In the genomic region with DNA sequence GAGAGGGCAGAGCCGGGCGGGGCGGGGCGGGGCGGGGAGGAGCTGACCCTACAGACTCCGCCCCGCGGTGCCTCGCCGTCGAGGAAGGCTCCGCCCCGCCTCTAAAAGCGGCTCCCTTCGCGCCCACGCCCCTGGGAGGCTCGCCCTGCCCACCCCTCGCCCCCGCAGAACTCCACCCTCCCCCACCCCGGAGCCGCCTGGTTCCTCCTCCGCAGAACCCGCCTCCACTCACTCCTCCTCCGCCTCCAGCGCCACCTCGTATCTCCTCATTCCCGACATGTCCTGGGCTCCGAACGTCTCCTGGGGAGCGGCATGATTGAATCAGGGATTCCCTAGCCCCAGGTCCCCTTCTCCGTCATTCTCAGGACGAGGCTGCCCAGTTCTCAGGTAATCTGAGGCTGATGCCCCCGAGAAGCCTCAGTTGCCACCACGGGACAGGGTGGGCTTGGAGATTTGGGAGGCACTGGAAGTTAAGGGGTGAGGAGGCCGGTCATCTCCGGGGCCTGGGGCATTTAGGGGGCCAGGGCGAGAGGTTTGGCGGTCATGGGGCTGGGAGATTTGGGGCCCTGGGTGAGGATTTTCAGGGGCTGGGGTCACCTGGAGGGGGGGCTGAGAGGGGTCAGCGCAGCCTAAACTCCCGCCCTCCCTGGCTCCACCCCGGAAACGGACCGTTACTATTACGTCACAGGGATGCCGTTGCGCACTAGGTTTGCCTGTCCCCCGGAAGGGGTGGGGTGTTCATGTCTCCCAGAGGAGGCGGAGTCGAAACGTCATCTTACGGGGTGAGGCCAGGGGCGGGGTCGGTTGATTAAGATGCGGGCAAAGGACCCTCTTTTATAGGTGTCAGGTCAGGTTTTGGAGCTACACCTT, we compare ENCODE assay signal across 8 cellular contexts. TPM values are rescaled to one million over a fixed set of nuclear protein-coding genes. Genes with fewer than 3 reads are reported as not detected.
DNase-seq lines count a peak whose midpoint lies in the region; ATAC-seq, FAIRE-seq and TF ChIP-seq lines count a peak whose summit lies in the region.

No MANE protein-coding gene starts in this region.

- no peaks in the 10 kb centered on the region for H3K79me2 ChIP-seq in HepG2 (ENCODE audit: insufficient read depth, low read length)

- WGBS in HepG2 (ENCODE audit: low lambda C conversion rate), result 8% methylated on average over 47 of the region's 55 CpGs

- TF ChIP-seq EP300 in HepG2 (IDR thresholded peaks at IDR 0.05; ENCODE audit: low read depth in 2 of 2, low read length in 2 of 2) (no peak), HepG2 (CRISPR knock-in tag; IDR thresholded peaks at IDR 0.05; ENCODE audit: borderline replicate concordance) (no peak)

- TSS peak; percentile 81 for BruUV-seq in HepG2 (replicated peaks; lab: Mats Ljungman, UMichigan)

- no peaks in the 10 kb centered on the region for H3K27me3 ChIP-seq in HepG2 (ENCODE audit: control insufficient read depth in 1 of 2, insufficient read depth in 2 of 2, low read length in 2 of 2)

- no peak for FAIRE-seq in HepG2 (lab: Jason Lieb, UNC)

- no peaks in the 10 kb centered on the region for H4K20me1 ChIP-seq in HepG2 (ENCODE audit: insufficient read depth, low read length)

- no peak for TF ChIP-seq RAD21 in HepG2 (CRISPR knock-in tag; IDR thresholded peaks at IDR 0.05)

- CTCF ChIA-PET in HepG2 (lab: Yijun Ruan, JAX; ENCODE audit: low intra/inter-chr PET ratio, low total read pairs), result interaction anchor here (2.0 to 3.3 kb wide), 3 partner anchors 19 to 53 kb away, joined by 6 to 22 read pairs (median 12); partner anchors contain the start of genes GALT and RPP25L

- ATAC-seq in GM19351 (IDR thresholded peaks at IDR 0.05; ENCODE audit: unreplicated experiment), result peak; percentile 72
- ATAC-seq in HG03520 (IDR thresholded peaks at IDR 0.05; ENCODE audit: unreplicated experiment), result peak; percentile 60
- ATAC-seq in HepG2, result peak; percentile 79

- H3K9me3 ChIP-seq in HepG2 (ENCODE audit: low read length), result no peaks in the 10 kb centered on the region

- POLR2A ChIA-PET in HepG2 (lab: Yijun Ruan, JAX), result interaction anchor here (0.6 to 4.9 kb wide), 11 partner anchors 9 to 53 kb away, joined by 3 to 40 read pairs (median 5); partner anchors contain the start of genes ARID3C, DCTN3, GALT and IL11RA

- in situ Hi-C loops in HepG2 (cut with HindIII; ENCODE audit: extremely low pct_ligation_motif_present, low pct_unique_long_range_greater_than_20kb), result no loop called here

- H2AFZ ChIP-seq in HepG2 (ENCODE audit: low read length), result no peak overlapping the region

- H3K9ac ChIP-seq in HepG2 (ENCODE audit: insufficient read depth, low read depth, low read length), result peak overlapping the region; percentile 74

- no peak; a peak in 1 of 4 replicates for TF ChIP-seq POLR2A in HepG2 (IDR thresholded peaks at IDR 0.05; ENCODE audit: insufficient read depth in 1 of 2, low read depth in 2 of 2, low read length in 2 of 2)

- TF ChIP-seq CTCF in AG09319 (IDR thresholded peaks at IDR 0.05; ENCODE audit: low read depth, low read length) (no peak), HepG2 (CRISPR knock-in tag; IDR thresholded peaks at IDR 0.05) (peak; percentile 13; the same call in 1 of the 2 replicates)

- H3K4me2 ChIP-seq in HepG2 (ENCODE audit: low read depth, low read length), result peak overlapping the region; percentile 89

- H3K4me3 ChIP-seq in HepG2 (replicated peaks in 1 of 3; ENCODE audit: insufficient read depth in 1 of 3, low read depth in 2 of 3, low read length in 3 of 3), result peak overlapping the region; percentile 66 to 79 (median 66)

- H3K4me1 ChIP-seq in HepG2 (ENCODE audit: insufficient read depth, low read length), result peaks cover 24% of the 10 kb centered on the region

- H3K27ac ChIP-seq in HepG2 (ENCODE audit: extremely low read length, insufficient read depth, low read length), result peak overlapping the region; percentile 71

- DNase-seq in AG09319 (ENCODE audit: extremely low read depth, low read depth) (peak; percentile 91), NCI-H69 (lab: John Stamatoyannopoulos, UW) (peak; percentile 98), dermis blood vessel endothelial cell (peak; percentile 82), HepG2 (ENCODE audit: low spot score) (peak; percentile 56)
- peak; percentile 82 to 86 for DNase-seq in activated CD4-positive, alpha-beta T cell treated with anti-CD3 and anti-CD28 coated beads, Interleukin-2, amount 50 U/mL, for 48 hours
- peak; percentile 81 to 82 for DNase-seq in stimulated activated CD4-positive, alpha-beta T cell treated with anti-CD3 and anti-CD28 coated beads, Interleukin-2, amount 100 ng/mL, for 24 hours

- H3K36me3 ChIP-seq in HepG2 (replicated peaks in 1 of 2; ENCODE audit: control insufficient read depth in 1 of 2, insufficient read depth in 2 of 2, low read length in 2 of 2), result no peaks in the 10 kb centered on the region

- intact Hi-C loops in HepG2 (cut with micrococcal nuclease; ENCODE audit: unreplicated experiment), result no loop called here

RNA-seq across cellular contexts. Expression of gene CCL27, which starts 3.2 kb away (rescaled TPM):
- not detected in 2 replicates for total RNA-seq in dermis blood vessel endothelial cell
- not detected in 2 replicates for total RNA-seq in HepG2 (2016; rRNA removed; fragmentation: Illumina TruSeq; extraction: Trizol)
- not detected in 2 replicates for total RNA-seq in HepG2 (2016; cell fraction: cytosol; rRNA removed; fragmentation: Illumina TruSeq; extraction: Trizol; ENCODE audit: low read depth)
- not detected in 2 replicates for total RNA-seq in HepG2 (2016; cell fraction: insoluble cytoplasmic fraction; rRNA removed; fragmentation: Illumina TruSeq; extraction: Trizol)
- total RNA-seq in HepG2 (2016; cell fraction: membrane; rRNA removed; fragmentation: Illumina TruSeq; extraction: Trizol), result not detected in 2 replicates
- not detected in 2 replicates for total RNA-seq in HepG2 (2016; cell fraction: nucleus; rRNA removed; fragmentation: Illumina TruSeq; extraction: Trizol)
- not detected in 2 replicates for polyA plus RNA-seq in HepG2 (2011; rRNA removed)
- 0.08 TPM in 1 of 2 replicates, not detected in the other for polyA plus RNA-seq in HepG2 (2011; cell fraction: cytosol; rRNA removed)
- polyA plus RNA-seq in HepG2 (2011; cell fraction: nucleus; rRNA removed), result 0.35 TPM in 1 of 2 replicates, not detected in the other
- polyA plus RNA-seq in HepG2 (2012), result not detected in 2 replicates
- not detected in 2 replicates for polyA plus RNA-seq in HepG2 (2016; cell fraction: cytosol; fragmentation: Illumina TruSeq; extraction: Trizol; ENCODE audit: low read depth)
- polyA plus RNA-seq in HepG2 (2016; cell fraction: insoluble cytoplasmic fraction; fragmentation: Illumina TruSeq; extraction: Trizol; ENCODE audit: low read depth), result not detected in 2 replicates
- polyA plus RNA-seq in HepG2 (2016; cell fraction: membrane; fragmentation: Illumina TruSeq; extraction: Trizol; ENCODE audit: low read depth), result not detected in 2 replicates
- polyA plus RNA-seq in HepG2 (2016; cell fraction: nucleus; fragmentation: Illumina TruSeq; extraction: Trizol; ENCODE audit: insufficient read depth, low read depth), result not detected in 2 replicates
- not detected in 2 replicates for polyA minus RNA-seq in HepG2 (2011; rRNA and poly(A)+ RNA removed; ENCODE audit: low replicate concordance)
- polyA minus RNA-seq in HepG2 (2011; cell fraction: cytosol; rRNA and poly(A)+ RNA removed), result not detected in 2 replicates
- not detected in 2 replicates for polyA minus RNA-seq in HepG2 (2011; cell fraction: nucleus; rRNA and poly(A)+ RNA removed)

RNA-seq across cellular contexts. Expression of gene IL11RA, which starts 13.6 kb away (rescaled TPM):
- total RNA-seq in dermis blood vessel endothelial cell (7.0 and 10.4 TPM in 2 replicates), HepG2 (2016; rRNA removed; fragmentation: Illumina TruSeq; extraction: Trizol) (0.83 and 2.0 TPM in 2 replicates)
- 0.40 and 0.71 TPM in 2 replicates for total RNA-seq in HepG2 (2016; cell fraction: cytosol; rRNA removed; fragmentation: Illumina TruSeq; extraction: Trizol; ENCODE audit: low read depth)
- 0.43 and 2.2 TPM in 2 replicates for total RNA-seq in HepG2 (2016; cell fraction: insoluble cytoplasmic fraction; rRNA removed; fragmentation: Illumina TruSeq; extraction: Trizol)
- total RNA-seq in HepG2 (2016; cell fraction: membrane; rRNA removed; fragmentation: Illumina TruSeq; extraction: Trizol), result 0.65 and 1.2 TPM in 2 replicates
- total RNA-seq in HepG2 (2016; cell fraction: nucleus; rRNA removed; fragmentation: Illumina TruSeq; extraction: Trizol), result 4.1 and 4.6 TPM in 2 replicates
- 4.2 and 5.8 TPM in 2 replicates for polyA plus RNA-seq in HepG2 (2011; rRNA removed)
- polyA plus RNA-seq in HepG2 (2011; cell fraction: cytosol; rRNA removed), result 1.7 and 2.2 TPM in 2 replicates
- polyA plus RNA-seq in HepG2 (2011; cell fraction: nucleus; rRNA removed), result 26.9 and 33.5 TPM in 2 replicates
- polyA plus RNA-seq in HepG2 (2012), result 5.1 and 5.4 TPM in 2 replicates
- polyA plus RNA-seq in HepG2 (2016; cell fraction: cytosol; fragmentation: Illumina TruSeq; extraction: Trizol; ENCODE audit: low read depth), result 0.33 and 0.60 TPM in 2 replicates
- polyA plus RNA-seq in HepG2 (2016; cell fraction: insoluble cytoplasmic fraction; fragmentation: Illumina TruSeq; extraction: Trizol; ENCODE audit: low read depth), result 0.62 and 1.0 TPM in 2 replicates
- 0.48 and 0.87 TPM in 2 replicates for polyA plus RNA-seq in HepG2 (2016; cell fraction: membrane; fragmentation: Illumina TruSeq; extraction: Trizol; ENCODE audit: low read depth)
- polyA plus RNA-seq in HepG2 (2016; cell fraction: nucleus; fragmentation: Illumina TruSeq; extraction: Trizol; ENCODE audit: insufficient read depth, low read depth), result 4.4 and 5.8 TPM in 2 replicates
- polyA minus RNA-seq in HepG2 (2011; rRNA and poly(A)+ RNA removed; ENCODE audit: low replicate concordance), result 8.7 and 9.2 TPM in 2 replicates
- 1.4 and 2.2 TPM in 2 replicates for polyA minus RNA-seq in HepG2 (2011; cell fraction: cytosol; rRNA and poly(A)+ RNA removed)
- polyA minus RNA-seq in HepG2 (2011; cell fraction: nucleus; rRNA and poly(A)+ RNA removed), result 9.5 and 16.4 TPM in 2 replicates

RNA-seq across cellular contexts. Expression of gene GALT, which starts 19.1 kb away (rescaled TPM):
- total RNA-seq in dermis blood vessel endothelial cell, result 36.8 and 45.3 TPM in 2 replicates
- 21.1 and 40.4 TPM in 2 replicates for total RNA-seq in HepG2 (2016; rRNA removed; fragmentation: Illumina TruSeq; extraction: Trizol)
- total RNA-seq in HepG2 (2016; cell fraction: cytosol; rRNA removed; fragmentation: Illumina TruSeq; extraction: Trizol; ENCODE audit: low read depth), result 12.8 and 15.4 TPM in 2 replicates
- 21.8 and 38.8 TPM in 2 replicates for total RNA-seq in HepG2 (2016; cell fraction: insoluble cytoplasmic fraction; rRNA removed; fragmentation: Illumina TruSeq; extraction: Trizol)
- 13.8 and 14.2 TPM in 2 replicates for total RNA-seq in HepG2 (2016; cell fraction: membrane; rRNA removed; fragmentation: Illumina TruSeq; extraction: Trizol)
- 46.8 and 57.0 TPM in 2 replicates for total RNA-seq in HepG2 (2016; cell fraction: nucleus; rRNA removed; fragmentation: Illumina TruSeq; extraction: Trizol)
- polyA plus RNA-seq in HepG2 (2011; rRNA removed), result 46.3 and 51.3 TPM in 2 replicates
- polyA plus RNA-seq in HepG2 (2011; cell fraction: cytosol; rRNA removed), result 11.4 and 15.3 TPM in 2 replicates
- 271 and 279 TPM in 2 replicates for polyA plus RNA-seq in HepG2 (2011; cell fraction: nucleus; rRNA removed)
- 32.1 and 38.4 TPM in 2 replicates for polyA plus RNA-seq in HepG2 (2012)
- 9.9 TPM in 2 replicates for polyA plus RNA-seq in HepG2 (2016; cell fraction: cytosol; fragmentation: Illumina TruSeq; extraction: Trizol; ENCODE audit: low read depth)
- polyA plus RNA-seq in HepG2 (2016; cell fraction: insoluble cytoplasmic fraction; fragmentation: Illumina TruSeq; extraction: Trizol; ENCODE audit: low read depth), result 26.1 and 30.6 TPM in 2 replicates
- polyA plus RNA-seq in HepG2 (2016; cell fraction: membrane; fragmentation: Illumina TruSeq; extraction: Trizol; ENCODE audit: low read depth), result 10.9 and 13.1 TPM in 2 replicates
- 91.9 and 92.7 TPM in 2 replicates for polyA plus RNA-seq in HepG2 (2016; cell fraction: nucleus; fragmentation: Illumina TruSeq; extraction: Trizol; ENCODE audit: insufficient read depth, low read depth)
- 27.4 and 44.3 TPM in 2 replicates for polyA minus RNA-seq in HepG2 (2011; rRNA and poly(A)+ RNA removed; ENCODE audit: low replicate concordance)
- 4.0 and 5.6 TPM in 2 replicates for polyA minus RNA-seq in HepG2 (2011; cell fraction: cytosol; rRNA and poly(A)+ RNA removed)
- 68.1 and 83.3 TPM in 2 replicates for polyA minus RNA-seq in HepG2 (2011; cell fraction: nucleus; rRNA and poly(A)+ RNA removed)

RNA-seq across cellular contexts. Expression of gene CCL19, which starts 25.5 kb away (rescaled TPM):
- not detected in 2 replicates for total RNA-seq in dermis blood vessel endothelial cell
- not detected in 2 replicates for total RNA-seq in HepG2 (2016; rRNA removed; fragmentation: Illumina TruSeq; extraction: Trizol)
- total RNA-seq in HepG2 (2016; cell fraction: cytosol; rRNA removed; fragmentation: Illumina TruSeq; extraction: Trizol; ENCODE audit: low read depth), result not detected in 2 replicates
- not detected in 2 replicates for total RNA-seq in HepG2 (2016; cell fraction: insoluble cytoplasmic fraction; rRNA removed; fragmentation: Illumina TruSeq; extraction: Trizol)
- total RNA-seq in HepG2 (2016; cell fraction: membrane; rRNA removed; fragmentation: Illumina TruSeq; extraction: Trizol), result not detected in 2 replicates
- total RNA-seq in HepG2 (2016; cell fraction: nucleus; rRNA removed; fragmentation: Illumina TruSeq; extraction: Trizol), result not detected in 2 replicates
- not detected in 2 replicates for polyA plus RNA-seq in HepG2 (2011; rRNA removed)
- not detected in 2 replicates for polyA plus RNA-seq in HepG2 (2011; cell fraction: cytosol; rRNA removed)
- not detected in 2 replicates for polyA plus RNA-seq in HepG2 (2011; cell fraction: nucleus; rRNA removed)
- not detected in 2 replicates for polyA plus RNA-seq in HepG2 (2012)
- polyA plus RNA-seq in HepG2 (2016; cell fraction: cytosol; fragmentation: Illumina TruSeq; extraction: Trizol; ENCODE audit: low read depth), result not detected in 2 replicates
- polyA plus RNA-seq in HepG2 (2016; cell fraction: insoluble cytoplasmic fraction; fragmentation: Illumina TruSeq; extraction: Trizol; ENCODE audit: low read depth), result not detected in 2 replicates
- polyA plus RNA-seq in HepG2 (2016; cell fraction: membrane; fragmentation: Illumina TruSeq; extraction: Trizol; ENCODE audit: low read depth), result not detected in 2 replicates
- not detected in 2 replicates for polyA plus RNA-seq in HepG2 (2016; cell fraction: nucleus; fragmentation: Illumina TruSeq; extraction: Trizol; ENCODE audit: insufficient read depth, low read depth)
- polyA minus RNA-seq in HepG2 (2011; rRNA and poly(A)+ RNA removed; ENCODE audit: low replicate concordance), result not detected in 2 replicates
- not detected in 2 replicates for polyA minus RNA-seq in HepG2 (2011; cell fraction: cytosol; rRNA and poly(A)+ RNA removed)
- polyA minus RNA-seq in HepG2 (2011; cell fraction: nucleus; rRNA and poly(A)+ RNA removed), result not detected in 2 replicates

RNA-seq across cellular contexts. Expression of gene SIGMAR1, which starts 28.0 kb away (rescaled TPM):
- total RNA-seq in dermis blood vessel endothelial cell (37.1 and 63.5 TPM in 2 replicates), HepG2 (2016; rRNA removed; fragmentation: Illumina TruSeq; extraction: Trizol) (28.5 and 60.8 TPM in 2 replicates)
- total RNA-seq in HepG2 (2016; cell fraction: cytosol; rRNA removed; fragmentation: Illumina TruSeq; extraction: Trizol; ENCODE audit: low read depth), result 29.7 and 36.9 TPM in 2 replicates
- 27.0 and 60.5 TPM in 2 replicates for total RNA-seq in HepG2 (2016; cell fraction: insoluble cytoplasmic fraction; rRNA removed; fragmentation: Illumina TruSeq; extraction: Trizol)
- total RNA-seq in HepG2 (2016; cell fraction: membrane; rRNA removed; fragmentation: Illumina TruSeq; extraction: Trizol), result 57.4 and 66.9 TPM in 2 replicates
- total RNA-seq in HepG2 (2016; cell fraction: nucleus; rRNA removed; fragmentation: Illumina TruSeq; extraction: Trizol), result 47.9 and 57.4 TPM in 2 replicates
- 38.9 and 45.9 TPM in 2 replicates for polyA plus RNA-seq in HepG2 (2011; rRNA removed)
- polyA plus RNA-seq in HepG2 (2011; cell fraction: cytosol; rRNA removed), result 46.5 and 47.9 TPM in 2 replicates
- polyA plus RNA-seq in HepG2 (2011; cell fraction: nucleus; rRNA removed), result 28.6 and 40.8 TPM in 2 replicates
- polyA plus RNA-seq in HepG2 (2012), result 57.8 and 68.0 TPM in 2 replicates
- polyA plus RNA-seq in HepG2 (2016; cell fraction: cytosol; fragmentation: Illumina TruSeq; extraction: Trizol; ENCODE audit: low read depth), result 54.4 and 69.4 TPM in 2 replicates
- polyA plus RNA-seq in HepG2 (2016; cell fraction: insoluble cytoplasmic fraction; fragmentation: Illumina TruSeq; extraction: Trizol; ENCODE audit: low read depth), result 55.2 and 61.1 TPM in 2 replicates
- 86.0 and 102 TPM in 2 replicates for polyA plus RNA-seq in HepG2 (2016; cell fraction: membrane; fragmentation: Illumina TruSeq; extraction: Trizol; ENCODE audit: low read depth)
- 131 and 132 TPM in 2 replicates for polyA plus RNA-seq in HepG2 (2016; cell fraction: nucleus; fragmentation: Illumina TruSeq; extraction: Trizol; ENCODE audit: insufficient read depth, low read depth)
- polyA minus RNA-seq in HepG2 (2011; rRNA and poly(A)+ RNA removed; ENCODE audit: low replicate concordance), result 71.0 and 231 TPM in 2 replicates
- polyA minus RNA-seq in HepG2 (2011; cell fraction: cytosol; rRNA and poly(A)+ RNA removed), result 23.8 and 24.9 TPM in 2 replicates
- 13.3 and 18.3 TPM in 2 replicates for polyA minus RNA-seq in HepG2 (2011; cell fraction: nucleus; rRNA and poly(A)+ RNA removed)

Comparison
In these comparisons a context has a peak if more than half of its experiments do, and no peak if none do; other contexts are left out.
1. Peak in every context shown above with its lines: DNase-seq, ATAC-seq, H3K4me3 ChIP-seq and H3K27ac ChIP-seq.